ENCODE assay signal across 8 cellular contexts in the genomic region with DNA sequence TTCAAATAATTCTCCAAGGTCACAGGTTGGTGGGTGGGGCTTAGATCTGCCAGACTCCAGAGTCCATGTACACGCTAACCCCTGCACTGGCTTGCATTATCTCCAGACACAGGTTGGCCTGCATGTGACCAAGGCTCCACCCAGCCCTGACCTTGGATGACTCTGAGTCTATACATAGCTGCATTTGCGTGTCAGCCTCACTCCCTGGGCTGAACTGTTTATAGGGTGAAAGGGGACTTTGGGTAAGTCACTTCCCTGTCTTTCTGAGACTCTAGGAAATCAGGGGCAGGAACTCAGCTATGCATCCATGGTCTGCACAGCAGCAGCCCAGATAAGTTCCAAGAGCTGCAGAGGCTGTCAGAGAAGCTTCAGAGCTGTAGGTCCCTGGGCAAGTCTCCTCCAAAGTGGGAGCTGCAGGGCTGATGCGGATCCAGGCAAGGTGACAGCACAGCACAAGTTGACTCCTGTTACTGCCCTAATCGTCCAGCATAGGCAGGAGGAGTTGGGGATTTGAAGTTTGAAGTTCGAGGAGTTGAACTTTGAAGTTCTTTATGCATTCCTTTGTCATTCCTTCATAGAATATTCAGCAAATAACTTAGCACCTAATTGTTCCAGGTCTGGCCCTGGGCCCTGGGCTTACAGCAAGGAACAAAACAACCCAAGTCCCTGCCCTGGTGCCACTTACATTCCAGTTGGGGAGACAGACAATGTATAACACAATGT. TPM values are rescaled to one million over a fixed set of nuclear protein-coding genes. Genes with fewer than 3 reads are reported as not detected.
DNase-seq lines count a peak whose midpoint lies in the region; ATAC-seq, FAIRE-seq and TF ChIP-seq lines count a peak whose summit lies in the region.

No MANE protein-coding gene starts in this region.

- intact Hi-C loops in esophagus squamous epithelium (cut with DNase I), result no loop called here

- no peak overlapping the region for H3K4me3 ChIP-seq in Peyer's patch
- H3K4me3 ChIP-seq in esophagus squamous epithelium, result no peak overlapping the region
- no peak overlapping the region for H3K4me3 ChIP-seq in small intestine (ENCODE audit: low read depth in 1 of 2, low read length in 2 of 2)
- no peak overlapping the region for H3K4me3 ChIP-seq in smooth muscle cell

- H2AFZ ChIP-seq in smooth muscle cell (ENCODE audit: low read depth), result no peak overlapping the region

- 16 to 44% methylated on average over 4 to 5 of the region's 5 CpGs for WGBS in esophagus squamous epithelium, 2 donors
- WGBS in small intestine, 3 donors, result 12 to 44% (median 14%) methylated on average over 5 of the region's 5 CpGs
- whole genome bisulfite sequencing in smooth muscle cell (ENCODE audit: low lambda C conversion rate), result 57% methylated on average over 5 of the region's 5 CpGs

- no peak for TF ChIP-seq CTCF in Peyer's patch (IDR thresholded peaks at IDR 0.05)
- TF ChIP-seq CTCF in esophagus squamous epithelium (IDR thresholded peaks at IDR 0.05), result no peak
- TF ChIP-seq CTCF in smooth muscle cell (IDR thresholded peaks at IDR 0.05; ENCODE audit: borderline replicate concordance, insufficient read depth, poor library complexity, severe bottlenecking), result no peak

- H3K36me3 ChIP-seq in Peyer's patch (peaks cover 0 to 6% (median 0%) of the 10 kb centered on the region in 3 donors), esophagus squamous epithelium (peaks cover 0 to 6% (median 0%) of the 10 kb centered on the region in 3 donors), small intestine (ENCODE audit: control insufficient read depth in 2 of 2, insufficient read depth in 2 of 2, low read length in 2 of 2) (peaks cover 0 to 5% of the 10 kb centered on the region in 2 donors), smooth muscle cell (ENCODE audit: low read depth) (no peaks in the 10 kb centered on the region)

- H3K27me3 ChIP-seq in Peyer's patch (no peaks in the 10 kb centered on the region), esophagus squamous epithelium (no peaks in the 10 kb centered on the region), small intestine (ENCODE audit: control insufficient read depth in 2 of 2, insufficient read depth in 2 of 2, low read length in 2 of 2) (no peaks in the 10 kb centered on the region), smooth muscle cell (ENCODE audit: low read depth) (no peaks in the 10 kb centered on the region)

- FAIRE-seq in small intestine (lab: Jason Lieb, UNC), result no peak

- peak; percentile 72 to 91 (median 83) for DNase-seq in Peyer's patch
- DNase-seq in esophagus squamous epithelium (lab: John Stamatoyannopoulos, UW), result no peak
- DNase-seq in small intestine, result peak; percentile 96
- no peak for DNase-seq in smooth muscle cell (lab: John Stamatoyannopoulos, UW; ENCODE audit: unreplicated experiment)
- no peak for DNase-seq in NCI-H2227 (lab: John Stamatoyannopoulos, UW; ENCODE audit: unreplicated experiment)
- no peak for DNase-seq in NCI-H2171 treated with DMSO at 0.1 percent for 48 hours (lab: John Stamatoyannopoulos, UW)

- no peak overlapping the region for H3K4me2 ChIP-seq in smooth muscle cell

- H3K79me2 ChIP-seq in smooth muscle cell (ENCODE audit: low read depth), result no peaks in the 10 kb centered on the region

- H3K9me3 ChIP-seq in Peyer's patch, result no peaks in the 10 kb centered on the region
- H3K9me3 ChIP-seq in esophagus squamous epithelium, result no peaks in the 10 kb centered on the region
- no peaks in the 10 kb centered on the region for H3K9me3 ChIP-seq in small intestine (ENCODE audit: control insufficient read depth, low read depth)
- H3K9me3 ChIP-seq in smooth muscle cell (replicated peaks; ENCODE audit: low read depth), result no peaks in the 10 kb centered on the region

- peak in 1 of 2 donors; percentile 47 for TF ChIP-seq POLR2A in Peyer's patch (IDR thresholded peaks at IDR 0.05)
- no peak for TF ChIP-seq POLR2A in esophagus squamous epithelium (IDR thresholded peaks at IDR 0.05)

- H3K4me1 ChIP-seq in Peyer's patch (peaks cover 32 to 95% (median 78%) of the 10 kb centered on the region in 4 donors), esophagus squamous epithelium (peaks cover 79 to 100% (median 94%) of the 10 kb centered on the region in 3 donors), small intestine (ENCODE audit: control insufficient read depth in 2 of 2, insufficient read depth in 1 of 2, low read depth in 1 of 2, low read length in 1 of 2) (peaks cover 35 to 39% of the 10 kb centered on the region in 2 donors), smooth muscle cell (ENCODE audit: low read depth) (peaks cover 22% of the 10 kb centered on the region)

- H3F3A ChIP-seq in smooth muscle cell (ENCODE audit: low read depth), result peaks cover 4% of the 10 kb centered on the region

- H3K9ac ChIP-seq in smooth muscle cell (ENCODE audit: low read depth), result no peak overlapping the region

- ATAC-seq in GM18498 (IDR thresholded peaks at IDR 0.05; ENCODE audit: unreplicated experiment) (peak; percentile 36), HG02763 (IDR thresholded peaks at IDR 0.05; ENCODE audit: unreplicated experiment) (peak; percentile 33)

- H3K27ac ChIP-seq in Peyer's patch (peak overlapping the region; percentile 85 to 92 (median 88)), esophagus squamous epithelium (peak overlapping the region; percentile 54 to 75 (median 69)), small intestine (ENCODE audit: low read depth in 1 of 2, low read length in 1 of 2) (peak overlapping the region; percentile 82 to 95), smooth muscle cell (ENCODE audit: low read depth) (no peak overlapping the region)

- no peaks in the 10 kb centered on the region for H4K20me1 ChIP-seq in smooth muscle cell (ENCODE audit: low read depth)

RNA-seq across cellular contexts. Expression of gene SLC22A5, which starts 53.4 kb away (rescaled TPM):
- 100 to 1,000 TPM in 2 of 4 donors, 10 to 100 TPM in 2; 25.6 to 152 (median 110) TPM for total RNA-seq in Peyer's patch
- total RNA-seq in esophagus squamous epithelium, result 10 to 100 TPM in 1 of 4 donors, 1 to 10 TPM in 3; 7.4 to 15.8 (median 8.3) TPM
- 10 to 100 TPM in 2 of 3 donors, 1 to 10 TPM in 1; 9.4 to 22.1 (median 21.6) TPM for polyA plus RNA-seq in small intestine
- 2.8 and 4.6 TPM in 2 replicates for total RNA-seq in smooth muscle cell
- 1.5 and 3.8 TPM in 2 replicates for polyA plus RNA-seq in smooth muscle cell

Comparison
In these comparisons a context has a peak if more than half of its experiments do, and no peak if none do; other contexts are left out.
1. DNase-seq: peak in Peyer's patch (3 of 3) and small intestine (single experiment); none in esophagus squamous epithelium (single experiment), smooth muscle cell (single experiment), NCI-H2227 (single experiment) and NCI-H2171 treated with DMSO at 0.1 percent for 48 hours (single experiment).